In genomic region chr16:84883301-84883700, GRCh38 we compare ENCODE assay signal across 14 cellular contexts.
DNase-seq lines count a peak whose midpoint lies in the region; ATAC-seq, FAIRE-seq and TF ChIP-seq lines count a peak whose summit lies in the region.
"Had no signal": no experiment of that assay in that cellular context is flagged by ENCODE, and none has a peak within 500 bp of the region (broad histone marks: within the 10 kb centered on the region; RNA-seq: fewer than 3 reads in every experiment).

No MANE protein-coding gene starts in this region.

- no peak overlapping the region for H3K4me3 Mint-ChIP-seq in astrocyte (ENCODE audit: unreplicated experiment)

- H4K20me1 ChIP-seq in BLaER1 (no peaks in the 10 kb centered on the region), astrocyte (ENCODE audit: insufficient read depth, low read length) (no peaks in the 10 kb centered on the region)

- H3K27ac ChIP-seq in BLaER1 (no peak overlapping the region), astrocyte (ENCODE audit: low read depth, low read length) (no peak overlapping the region), left ventricle myocardium inferior (replicated peaks) (peak overlapping the region; percentile 73), psoas muscle (no peak overlapping the region)
- H3K27ac ChIP-seq: RWPE1 had no signal

- H3K36me3 ChIP-seq in BLaER1: no peaks in the 10 kb centered on the region
- no peaks in the 10 kb centered on the region for H3K36me3 ChIP-seq in astrocyte (ENCODE audit: insufficient read depth, low read length)
- peaks cover 21% of the 10 kb centered on the region for H3K36me3 ChIP-seq in left ventricle myocardium inferior
- H3K36me3 ChIP-seq in psoas muscle (ENCODE audit: insufficient read depth in 1 of 2, low read depth in 1 of 2): no peaks in the 10 kb centered on the region

- H3K4me3 ChIP-seq in BLaER1 (no peak overlapping the region), astrocyte (ENCODE audit: insufficient read depth, low read depth, low read length) (no peak overlapping the region), left ventricle myocardium inferior (no peak overlapping the region), psoas muscle (no peak overlapping the region)
- H3K4me3 ChIP-seq: stomach had no signal

- WGBS in psoas muscle, 3 donors: 74 to 81% (median 77%) methylated on average over 9 of the region's 9 CpGs

- H3K4me2 ChIP-seq in BLaER1: peak overlapping the region; percentile 87
- no peak overlapping the region for H3K4me2 ChIP-seq in astrocyte (ENCODE audit: low read length)

- no peak overlapping the region for H3K9ac ChIP-seq in BLaER1
- no peak overlapping the region for H3K9ac ChIP-seq in astrocyte (ENCODE audit: low read length)

- no peak for FAIRE-seq in astrocyte (lab: Jason Lieb, UNC)

- H3K9me3 Mint-ChIP-seq in astrocyte (ENCODE audit: unreplicated experiment): no peaks in the 10 kb centered on the region

- TF ChIP-seq CTCF in astrocyte (IDR thresholded peaks at IDR 0.05; ENCODE audit: insufficient read depth, low read depth, low read length): no peak
- no peak for TF ChIP-seq CTCF in left ventricle myocardium inferior (IDR thresholded peaks at IDR 0.05; ENCODE audit: borderline replicate concordance)
- TF ChIP-seq CTCF in psoas muscle (IDR thresholded peaks at IDR 0.05): no peak

- H3K9me3 ChIP-seq in BLaER1 (no peaks in the 10 kb centered on the region), astrocyte (ENCODE audit: insufficient read depth, low read depth, low read length) (no peaks in the 10 kb centered on the region), left ventricle myocardium inferior (replicated peaks) (no peaks in the 10 kb centered on the region), psoas muscle (no peaks in the 10 kb centered on the region)
- H3K9me3 ChIP-seq: stomach had no signal

- H3K4me1 ChIP-seq in BLaER1: peaks cover 51% of the 10 kb centered on the region
- peaks cover 34% of the 10 kb centered on the region for H3K4me1 ChIP-seq in astrocyte (ENCODE audit: insufficient read depth, low read length)
- peaks cover 34% of the 10 kb centered on the region for H3K4me1 ChIP-seq in left ventricle myocardium inferior
- H3K4me1 ChIP-seq in psoas muscle: no peaks in the 10 kb centered on the region

- H3K27ac Mint-ChIP-seq in astrocyte (ENCODE audit: unreplicated experiment): no peak overlapping the region

- intact Hi-C loops in left ventricle myocardium inferior (cut with micrococcal nuclease): no loop called here
- intact Hi-C loops in psoas muscle (cut with DNase I): no loop called here

- DNase-seq in astrocyte (ENCODE audit: low read depth) (peak; percentile 63), left ventricle myocardium inferior (peak; percentile 51), psoas muscle (peak; percentile 48 to 51), COR-L47 (lab: John Stamatoyannopoulos, UW) (no peak)
- DNase-seq in activated CD8-positive, alpha-beta memory T cell treated with anti-CD3 and anti-CD28 coated beads for 24 hours: no peak
- DNase-seq in stimulated activated CD4-positive, alpha-beta T cell treated with anti-CD3 and anti-CD28 coated beads, Interleukin-1b, Interleukin-23, amount 100 ng/mL, for 48 hours: no peak
- DNase-seq: ACHN; activated CD4-positive, CD25-positive, alpha-beta regulatory T cell; activated effector memory CD4-positive, alpha-beta T cell treated with anti-CD3 and anti-CD28 coated beads, Interleukin-2, amount 50 U/mL, for 16 hours; NCI-H1048; stomach had no signal

- no peak for ATAC-seq in psoas muscle
- ATAC-seq in GM18868 (IDR thresholded peaks at IDR 0.05; ENCODE audit: unreplicated experiment): no peak

- H3K27me3 Mint-ChIP-seq in astrocyte (ENCODE audit: low read depth, unreplicated experiment): peaks cover 4% of the 10 kb centered on the region

- no peaks in the 10 kb centered on the region for H3K36me3 Mint-ChIP-seq in astrocyte (ENCODE audit: low read depth, unreplicated experiment)

- H3K79me2 ChIP-seq in astrocyte (ENCODE audit: insufficient read depth, low read length): no peaks in the 10 kb centered on the region

- peaks cover 23% of the 10 kb centered on the region for H3K4me1 Mint-ChIP-seq in astrocyte (ENCODE audit: low read depth, unreplicated experiment)

- H2AFZ ChIP-seq in astrocyte (ENCODE audit: low read depth, low read length): no peak overlapping the region

- no peaks in the 10 kb centered on the region for H3K27me3 ChIP-seq in BLaER1
- no peaks in the 10 kb centered on the region for H3K27me3 ChIP-seq in astrocyte (ENCODE audit: insufficient read depth, low read length)
- peaks cover 10% of the 10 kb centered on the region for H3K27me3 ChIP-seq in left ventricle myocardium inferior (ENCODE audit: low read depth)
- no peaks in the 10 kb centered on the region for H3K27me3 ChIP-seq in psoas muscle (ENCODE audit: insufficient read depth in 3 of 3, low read length in 2 of 3)
- H3K27me3 ChIP-seq: stomach had no signal

Comparison
In these comparisons a context has a peak if more than half of its experiments do, and no peak if none do; other contexts are left out.
1. DNase-seq: peak in astrocyte (single experiment), left ventricle myocardium inferior (single experiment) and psoas muscle (2 of 2); none in activated CD8-positive, alpha-beta memory T cell treated with anti-CD3 and anti-CD28 coated beads for 24 hours (single experiment), COR-L47 (single experiment) and stimulated activated CD4-positive, alpha-beta T cell treated with anti-CD3 and anti-CD28 coated beads, Interleukin-1b, Interleukin-23, amount 100 ng/mL, for 48 hours (single experiment).